ENCODE assay signal across 19 cellular contexts in the genomic region with DNA sequence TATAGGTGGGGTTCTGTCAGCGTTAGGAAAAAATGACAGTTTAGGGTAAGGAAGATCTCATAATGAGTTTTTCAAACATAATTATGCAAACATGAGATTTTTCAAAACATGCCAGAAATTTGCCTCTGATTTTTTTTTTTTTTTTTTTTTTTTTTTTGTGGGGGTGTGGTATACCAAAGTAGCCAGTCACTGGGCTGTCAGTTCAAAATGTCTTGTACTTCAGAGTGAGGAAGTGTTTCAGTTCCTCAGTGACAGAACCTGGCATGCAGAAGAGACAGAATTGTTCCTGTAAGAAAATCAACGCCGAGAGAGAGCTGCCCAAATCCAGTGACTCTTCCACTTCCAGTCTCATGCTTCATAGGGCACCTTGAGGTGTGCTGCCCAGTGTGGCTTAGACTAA. TPM values are rescaled to one million over a fixed set of nuclear protein-coding genes. Genes with fewer than 3 reads are reported as not detected.
DNase-seq lines count a peak whose midpoint lies in the region; ATAC-seq and TF ChIP-seq lines count a peak whose summit lies in the region.
"Had no signal": no experiment of that assay in that cellular context is flagged by ENCODE, and none has a peak within 500 bp of the region (broad histone marks: within the 10 kb centered on the region; RNA-seq: fewer than 3 reads in every experiment).

No MANE protein-coding gene starts in this region.

- peak overlapping the region; percentile 58 for H3K27ac Mint-ChIP-seq in activated CD8-positive, alpha-beta T cell treated with anti-CD3 and anti-CD28 coated beads, Interleukin-2, amount 10 ng/mL, durations not matched to agents 7 days and 5 days
- H3K27ac Mint-ChIP-seq in activated CD8-positive, alpha-beta T cell treated with anti-CD3 and anti-CD28 coated beads for 36 hours, result no peak overlapping the region
- peak overlapping the region; percentile 65 for H3K27ac Mint-ChIP-seq in stimulated activated naive B cell treated with anti-CD40 and anti-IgM and Interleukin-4, amounts not matched to agents 10 μg/mL and 1 μg/mL and 100 μg/mL, for 72 hours
- no peak overlapping the region for H3K27ac Mint-ChIP-seq in osteocyte (ENCODE audit: unreplicated experiment)
- no peak overlapping the region for H3K27ac Mint-ChIP-seq in activated CD8-positive, alpha-beta memory T cell treated with anti-CD3 and anti-CD28 coated beads, Interleukin-2, amount 10 ng/mL, durations not matched to agents 7 days and 5 days
- H3K27ac Mint-ChIP-seq: natural killer cell treated with Interleukin-12 subunit alpha and Interleukin-12 subunit beta and Interleukin-15 and Interleukin-18, amount 100 ng/mL, for 72 hours had no signal

- no peak overlapping the region for H3K4me3 ChIP-seq in OCI-LY7 (ENCODE audit: low read depth, low read length, poor library complexity, severe bottlenecking)
- H3K4me3 ChIP-seq: ascending aorta, gastrocnemius medialis, HAP-1, MG63 had no signal

- H3K9me2 ChIP-seq in OCI-LY7 (ENCODE audit: insufficient read depth, low read length), result no peaks in the 10 kb centered on the region

- peaks cover 91% of the 10 kb centered on the region for H3K36me3 ChIP-seq in OCI-LY7 (ENCODE audit: insufficient read depth, low read length)

- H2AFZ ChIP-seq in OCI-LY7 (ENCODE audit: low read length), result no peak overlapping the region

- H3K9me3 ChIP-seq in OCI-LY7 (ENCODE audit: low read length), result no peaks in the 10 kb centered on the region
- H3K9me3 ChIP-seq: ascending aorta, gastrocnemius medialis, HAP-1, MG63 had no signal

- peak overlapping the region; percentile 72 for H3K27ac ChIP-seq in OCI-LY7 (ENCODE audit: low read depth, low read length, poor library complexity, severe bottlenecking)
- H3K27ac ChIP-seq: ascending aorta had no signal

- no peak for ATAC-seq in activated CD8-positive, alpha-beta T cell treated with anti-CD3 and anti-CD28 coated beads, Interleukin-2, amount 10 ng/mL, durations not matched to agents 7 days and 5 days
- no peak for ATAC-seq in activated CD8-positive, alpha-beta T cell treated with anti-CD3 and anti-CD28 coated beads for 36 hours
- ATAC-seq in HG02642 (IDR thresholded peaks at IDR 0.05; ENCODE audit: poor library complexity, unreplicated experiment), result peak; percentile 31
- ATAC-seq in stimulated activated naive B cell treated with anti-CD40 and anti-IgM and Interleukin-4, amounts not matched to agents 10 μg/mL and 1 μg/mL and 100 μg/mL, for 72 hours (replicated peaks), result peak; percentile 83 to 88
- no peak for ATAC-seq in activated CD8-positive, alpha-beta memory T cell treated with anti-CD3 and anti-CD28 coated beads, Interleukin-2, amount 10 ng/mL, durations not matched to agents 7 days and 5 days
- ATAC-seq: natural killer cell treated with Interleukin-12 subunit alpha and Interleukin-12 subunit beta and Interleukin-15 and Interleukin-18, amount 100 ng/mL, for 72 hours had no signal

- H3K79me2 ChIP-seq in OCI-LY7 (ENCODE audit: insufficient read depth, low read depth, low read length), result peaks cover 2% of the 10 kb centered on the region; the same call in 1 of the 2 replicates

- no peak for TF ChIP-seq CTCF in activated CD8-positive, alpha-beta T cell treated with anti-CD3 and anti-CD28 coated beads for 36 hours (IDR thresholded peaks at IDR 0.05)
- TF ChIP-seq CTCF in OCI-LY7 (conservative IDR thresholded peaks at IDR 0.05; ENCODE audit: low read length) (no peak), osteocyte (IDR thresholded peaks at IDR 0.05) (no peak)

- CTCF ChIA-PET in activated CD8-positive, alpha-beta T cell treated with anti-CD3 and anti-CD28 coated beads, Interleukin-2, amount 10 ng/mL, durations not matched to agents 7 days and 5 days (lab: Charles Lee), result no interaction called here
- CTCF ChIA-PET in activated CD8-positive, alpha-beta T cell treated with anti-CD3 and anti-CD28 coated beads for 36 hours (lab: Charles Lee), result no interaction called here
- CTCF ChIA-PET in OCI-LY7 (lab: Charles Lee; ENCODE audit: unreplicated experiment), result interaction anchor here (1.0 kb wide), 1 partner anchor 9 kb away, joined by 3 read pairs; no protein-coding TSS in a partner anchor
- CTCF ChIA-PET in activated CD8-positive, alpha-beta memory T cell treated with anti-CD3 and anti-CD28 coated beads, Interleukin-2, amount 10 ng/mL, durations not matched to agents 7 days and 5 days (lab: Charles Lee), result interaction anchor here (2.7 kb wide), 1 partner anchor 9 kb away, joined by 7 read pairs; the partner anchor contains the start of gene NCBP2

- peaks cover 74% of the 10 kb centered on the region for H3K36me3 Mint-ChIP-seq in activated CD8-positive, alpha-beta T cell treated with anti-CD3 and anti-CD28 coated beads, Interleukin-2, amount 10 ng/mL, durations not matched to agents 7 days and 5 days (ENCODE audit: low read depth)
- H3K36me3 Mint-ChIP-seq in activated CD8-positive, alpha-beta T cell treated with anti-CD3 and anti-CD28 coated beads for 36 hours (ENCODE audit: low read depth), result peaks cover 47% of the 10 kb centered on the region
- peaks cover 26 to 59% of the 10 kb centered on the region in 2 donors for H3K36me3 Mint-ChIP-seq in stimulated activated naive B cell treated with anti-CD40 and anti-IgM and Interleukin-4, amounts not matched to agents 10 μg/mL and 1 μg/mL and 100 μg/mL, for 72 hours
- H3K36me3 Mint-ChIP-seq in osteocyte (ENCODE audit: unreplicated experiment), result peaks cover 56% of the 10 kb centered on the region
- H3K36me3 Mint-ChIP-seq in activated CD8-positive, alpha-beta memory T cell treated with anti-CD3 and anti-CD28 coated beads, Interleukin-2, amount 10 ng/mL, durations not matched to agents 7 days and 5 days, result peaks cover 53% of the 10 kb centered on the region

- no peak for DNase-seq in activated CD8-positive, alpha-beta T cell treated with anti-CD3 and anti-CD28 coated beads, Interleukin-2, amount 10 ng/mL, durations not matched to agents 7 days and 5 days
- DNase-seq in activated CD8-positive, alpha-beta T cell treated with anti-CD3 and anti-CD28 coated beads for 36 hours, result no peak
- DNase-seq in OCI-LY7 (ENCODE audit: low spot score) (peak; percentile 48), osteocyte (ENCODE audit: extremely low spot score, unreplicated experiment) (no peak), DMS 273 treated with DMSO at 0.1 percent for 48 hours (lab: John Stamatoyannopoulos, UW) (no peak)
- no peak for DNase-seq in stimulated activated naive B cell treated with anti-CD40 and anti-IgM and Interleukin-4, amounts not matched to agents 10 μg/mL and 1 μg/mL and 100 μg/mL, for 72 hours
- no peak for DNase-seq in activated CD8-positive, alpha-beta memory T cell treated with anti-CD3 and anti-CD28 coated beads, Interleukin-2, amount 10 ng/mL, durations not matched to agents 7 days and 5 days
- DNase-seq: activated gamma-delta T cell treated with Interleukin-2 at 50 U/mL for 16 hours, gastrocnemius medialis, mammary epithelial cell, MG63, NCI-H2081 treated with DMSO at 0.1 percent for 48 hours, NCI-H82, SHP77 treated with DMSO at 0.1 percent for 48 hours had no signal

- peak overlapping the region; percentile 64 for H3K4me2 ChIP-seq in OCI-LY7 (ENCODE audit: low read length)

- POLR2A ChIA-PET in activated CD8-positive, alpha-beta T cell treated with anti-CD3 and anti-CD28 coated beads, Interleukin-2, amount 10 ng/mL, durations not matched to agents 7 days and 5 days (lab: Charles Lee), result no interaction called here
- POLR2A ChIA-PET in activated CD8-positive, alpha-beta T cell treated with anti-CD3 and anti-CD28 coated beads for 36 hours (lab: Charles Lee), result interaction anchor here (3.0 kb wide), 1 partner anchor 10 kb away, joined by 14 read pairs; the partner anchor contains the start of gene NCBP2
- POLR2A ChIA-PET in OCI-LY7 (lab: Charles Lee), result interaction anchor here (0.6 to 0.9 kb wide), 2 partner anchors 8 to 20 kb away, joined by 4 to 10 read pairs; no protein-coding TSS in a partner anchor

- no peaks in the 10 kb centered on the region for H3K4me1 Mint-ChIP-seq in activated CD8-positive, alpha-beta T cell treated with anti-CD3 and anti-CD28 coated beads, Interleukin-2, amount 10 ng/mL, durations not matched to agents 7 days and 5 days (ENCODE audit: low read depth)
- H3K4me1 Mint-ChIP-seq in activated CD8-positive, alpha-beta T cell treated with anti-CD3 and anti-CD28 coated beads for 36 hours (ENCODE audit: low read depth), result peaks cover 2% of the 10 kb centered on the region
- peaks cover 14 to 26% of the 10 kb centered on the region in 2 donors for H3K4me1 Mint-ChIP-seq in stimulated activated naive B cell treated with anti-CD40 and anti-IgM and Interleukin-4, amounts not matched to agents 10 μg/mL and 1 μg/mL and 100 μg/mL, for 72 hours
- no peaks in the 10 kb centered on the region for H3K4me1 Mint-ChIP-seq in osteocyte (ENCODE audit: unreplicated experiment)
- no peaks in the 10 kb centered on the region for H3K4me1 Mint-ChIP-seq in activated CD8-positive, alpha-beta memory T cell treated with anti-CD3 and anti-CD28 coated beads, Interleukin-2, amount 10 ng/mL, durations not matched to agents 7 days and 5 days

- H3K27me3 Mint-ChIP-seq in activated CD8-positive, alpha-beta T cell treated with anti-CD3 and anti-CD28 coated beads, Interleukin-2, amount 10 ng/mL, durations not matched to agents 7 days and 5 days (ENCODE audit: low read depth), result no peaks in the 10 kb centered on the region
- no peaks in the 10 kb centered on the region for H3K27me3 Mint-ChIP-seq in activated CD8-positive, alpha-beta T cell treated with anti-CD3 and anti-CD28 coated beads for 36 hours
- H3K27me3 Mint-ChIP-seq in stimulated activated naive B cell treated with anti-CD40 and anti-IgM and Interleukin-4, amounts not matched to agents 10 μg/mL and 1 μg/mL and 100 μg/mL, for 72 hours, result no peaks in the 10 kb centered on the region
- H3K27me3 Mint-ChIP-seq in osteocyte (ENCODE audit: unreplicated experiment), result no peaks in the 10 kb centered on the region
- H3K27me3 Mint-ChIP-seq in activated CD8-positive, alpha-beta memory T cell treated with anti-CD3 and anti-CD28 coated beads, Interleukin-2, amount 10 ng/mL, durations not matched to agents 7 days and 5 days, result no peaks in the 10 kb centered on the region
- H3K27me3 Mint-ChIP-seq: natural killer cell treated with Interleukin-12 subunit alpha and Interleukin-12 subunit beta and Interleukin-15 and Interleukin-18, amount 100 ng/mL, for 72 hours had no signal

- no TSS peak for BruUV-seq in OCI-LY7 (replicated peaks; lab: Mats Ljungman, UMichigan)

- no peaks in the 10 kb centered on the region; the same call in 1 of the 2 replicates for H4K20me1 ChIP-seq in OCI-LY7 (ENCODE audit: insufficient read depth, low read length)

- intact Hi-C loops in activated CD8-positive, alpha-beta T cell treated with anti-CD3 and anti-CD28 coated beads for 36 hours (cut with micrococcal nuclease), result no loop called here
- intact Hi-C loops in OCI-LY7 (cut with micrococcal nuclease; ENCODE audit: unreplicated experiment), result no loop called here

- no peaks in the 10 kb centered on the region for H3K9me3 Mint-ChIP-seq in activated CD8-positive, alpha-beta T cell treated with anti-CD3 and anti-CD28 coated beads, Interleukin-2, amount 10 ng/mL, durations not matched to agents 7 days and 5 days (ENCODE audit: insufficient read depth)
- no peaks in the 10 kb centered on the region for H3K9me3 Mint-ChIP-seq in activated CD8-positive, alpha-beta T cell treated with anti-CD3 and anti-CD28 coated beads for 36 hours
- no peaks in the 10 kb centered on the region for H3K9me3 Mint-ChIP-seq in stimulated activated naive B cell treated with anti-CD40 and anti-IgM and Interleukin-4, amounts not matched to agents 10 μg/mL and 1 μg/mL and 100 μg/mL, for 72 hours
- no peaks in the 10 kb centered on the region for H3K9me3 Mint-ChIP-seq in osteocyte (ENCODE audit: unreplicated experiment)
- no peaks in the 10 kb centered on the region for H3K9me3 Mint-ChIP-seq in activated CD8-positive, alpha-beta memory T cell treated with anti-CD3 and anti-CD28 coated beads, Interleukin-2, amount 10 ng/mL, durations not matched to agents 7 days and 5 days (ENCODE audit: low read depth)
- H3K9me3 Mint-ChIP-seq: natural killer cell treated with Interleukin-12 subunit alpha and Interleukin-12 subunit beta and Interleukin-15 and Interleukin-18, amount 100 ng/mL, for 72 hours had no signal

- peaks cover 26% of the 10 kb centered on the region for H3K4me1 ChIP-seq in OCI-LY7 (ENCODE audit: insufficient read depth, low read length, poor library complexity, severe bottlenecking)
- H3K4me1 ChIP-seq: ascending aorta, gastrocnemius medialis, HAP-1 had no signal

- H3K4me3 Mint-ChIP-seq in activated CD8-positive, alpha-beta T cell treated with anti-CD3 and anti-CD28 coated beads, Interleukin-2, amount 10 ng/mL, durations not matched to agents 7 days and 5 days, result no peak overlapping the region
- no peak overlapping the region for H3K4me3 Mint-ChIP-seq in activated CD8-positive, alpha-beta T cell treated with anti-CD3 and anti-CD28 coated beads for 36 hours
- peak overlapping the region in 1 of 2 donors; percentile 8 for H3K4me3 Mint-ChIP-seq in stimulated activated naive B cell treated with anti-CD40 and anti-IgM and Interleukin-4, amounts not matched to agents 10 μg/mL and 1 μg/mL and 100 μg/mL, for 72 hours
- no peak overlapping the region for H3K4me3 Mint-ChIP-seq in osteocyte (ENCODE audit: unreplicated experiment)
- no peak overlapping the region for H3K4me3 Mint-ChIP-seq in activated CD8-positive, alpha-beta memory T cell treated with anti-CD3 and anti-CD28 coated beads, Interleukin-2, amount 10 ng/mL, durations not matched to agents 7 days and 5 days
- H3K4me3 Mint-ChIP-seq: natural killer cell treated with Interleukin-12 subunit alpha and Interleukin-12 subunit beta and Interleukin-15 and Interleukin-18, amount 100 ng/mL, for 72 hours had no signal

RNA-seq across cellular contexts. Expression of gene NCBP2, which starts 9.7 kb away (rescaled TPM):
- 10 to 100 TPM; 49.1 to 52.4 TPM for total RNA-seq in activated CD8-positive, alpha-beta T cell treated with anti-CD3 and anti-CD28 coated beads, Interleukin-2, amount 10 ng/mL, durations not matched to agents 7 days and 5 days
- total RNA-seq in activated CD8-positive, alpha-beta T cell treated with anti-CD3 and anti-CD28 coated beads for 36 hours, result 100 to 1,000 TPM; 107 to 111 TPM
- 46.4 and 66.7 TPM in 2 replicates for total RNA-seq in OCI-LY7 (2014; rRNA removed; shearing (Covaris generic))
- total RNA-seq in OCI-LY7 (2022) (70.4 and 73.6 TPM in 2 replicates), osteocyte (59.5 and 66.1 TPM in 2 replicates)
- 10 to 100 TPM; 52.5 to 68.9 TPM for total RNA-seq in activated CD8-positive, alpha-beta memory T cell treated with anti-CD3 and anti-CD28 coated beads, Interleukin-2, amount 10 ng/mL, durations not matched to agents 7 days and 5 days

RNA-seq across cellular contexts. Expression of gene PIGZ, which starts 36.0 kb away (rescaled TPM):
- total RNA-seq in activated CD8-positive, alpha-beta T cell treated with anti-CD3 and anti-CD28 coated beads, Interleukin-2, amount 10 ng/mL, durations not matched to agents 7 days and 5 days, result 1 to 10 TPM in 1 of 2 experiments, under 1 TPM in 1; 0.81 to 1.9 TPM
- total RNA-seq in activated CD8-positive, alpha-beta T cell treated with anti-CD3 and anti-CD28 coated beads for 36 hours, result under 1 TPM; 0.27 to 0.76 TPM
- total RNA-seq in OCI-LY7 (2014; rRNA removed; shearing (Covaris generic)), result not detected in 2 replicates
- total RNA-seq in OCI-LY7 (2022), result 0.42 TPM in 1 of 2 replicates, not detected in the other
- 7.9 and 9.5 TPM in 2 replicates for total RNA-seq in osteocyte
- 1 to 10 TPM; 1.6 to 2.6 TPM for total RNA-seq in activated CD8-positive, alpha-beta memory T cell treated with anti-CD3 and anti-CD28 coated beads, Interleukin-2, amount 10 ng/mL, durations not matched to agents 7 days and 5 days
- total RNA-seq: G401 had no signal

Comparison
In these comparisons a context has a peak if more than half of its experiments do, and no peak if none do; other contexts are left out.
1. H3K27ac Mint-ChIP-seq: peak in activated CD8-positive, alpha-beta T cell treated with anti-CD3 and anti-CD28 coated beads, Interleukin-2, amount 10 ng/mL, durations not matched to agents 7 days and 5 days (single experiment) and stimulated activated naive B cell treated with anti-CD40 and anti-IgM and Interleukin-4, amounts not matched to agents 10 μg/mL and 1 μg/mL and 100 μg/mL, for 72 hours (single experiment); none in activated CD8-positive, alpha-beta T cell treated with anti-CD3 and anti-CD28 coated beads for 36 hours (single experiment), osteocyte (single experiment) and activated CD8-positive, alpha-beta memory T cell treated with anti-CD3 and anti-CD28 coated beads, Interleukin-2, amount 10 ng/mL, durations not matched to agents 7 days and 5 days (single experiment).
2. ATAC-seq: peak in HG02642 (single experiment) and stimulated activated naive B cell treated with anti-CD40 and anti-IgM and Interleukin-4, amounts not matched to agents 10 μg/mL and 1 μg/mL and 100 μg/mL, for 72 hours (2 of 2); none in activated CD8-positive, alpha-beta T cell treated with anti-CD3 and anti-CD28 coated beads, Interleukin-2, amount 10 ng/mL, durations not matched to agents 7 days and 5 days (single experiment), activated CD8-positive, alpha-beta T cell treated with anti-CD3 and anti-CD28 coated beads for 36 hours (single experiment) and activated CD8-positive, alpha-beta memory T cell treated with anti-CD3 and anti-CD28 coated beads, Interleukin-2, amount 10 ng/mL, durations not matched to agents 7 days and 5 days (single experiment).
3. CTCF ChIA-PET loops: an anchor here in OCI-LY7 (1.0 kb wide) and activated CD8-positive, alpha-beta memory T cell treated with anti-CD3 and anti-CD28 coated beads, Interleukin-2, amount 10 ng/mL, durations not matched to agents 7 days and 5 days (2.7 kb wide); none called in activated CD8-positive, alpha-beta T cell treated with anti-CD3 and anti-CD28 coated beads, Interleukin-2, amount 10 ng/mL, durations not matched to agents 7 days and 5 days and activated CD8-positive, alpha-beta T cell treated with anti-CD3 and anti-CD28 coated beads for 36 hours.